Comparison of ENCODE assay signal across 21 cellular contexts in genomic region chr3:45940004-45940780, GRCh38. TPM values are rescaled to one million over a fixed set of nuclear protein-coding genes. Genes with fewer than 3 reads are reported as not detected.
DNase-seq lines count a peak whose midpoint lies in the region; ATAC-seq and TF ChIP-seq lines count a peak whose summit lies in the region.
"Had no signal": no experiment of that assay in that cellular context is flagged by ENCODE, and none has a peak within 500 bp of the region (broad histone marks: within the 10 kb centered on the region; RNA-seq: fewer than 3 reads in every experiment).

No MANE protein-coding gene starts in this region.

- H3K27me3 Mint-ChIP-seq in CD4-positive, CD25-positive, alpha-beta regulatory T cell: no peaks in the 10 kb centered on the region
- H3K27me3 Mint-ChIP-seq in WTC11 (ENCODE audit: low read depth) (no peaks in the 10 kb centered on the region), chondrocyte (ENCODE audit: low read depth) (no peaks in the 10 kb centered on the region)
- H3K27me3 Mint-ChIP-seq: activated naive CD4-positive, alpha-beta T cell treated with anti-CD3 and anti-CD28 coated beads, Interleukin-2, amount 50 U/mL, for 24 hours; stimulated activated memory B cell treated with anti-CD40 and anti-IgM and Interleukin-4, amounts not matched to agents 10 μg/mL and 1 μg/mL and 100 μg/mL, for 72 hours had no signal

- peak overlapping the region; percentile 96 for H2BK120ac ChIP-seq in trophoblast cell (ENCODE audit: insufficient read depth, low read length, poor library complexity)

- H3K4me2 ChIP-seq in DND-41 (ENCODE audit: insufficient read depth, low read length): no peak overlapping the region
- H3K4me2 ChIP-seq in trophoblast cell (ENCODE audit: low read length): no peak overlapping the region

- TF ChIP-seq CTCF in DND-41 (IDR thresholded peaks at IDR 0.05; ENCODE audit: borderline replicate concordance, extremely low read depth, low read length, poor library complexity, severe bottlenecking) (no peak), WTC11 (IDR thresholded peaks at IDR 0.05) (no peak), chondrocyte (IDR thresholded peaks at IDR 0.05) (no peak)

- H3K27me3 ChIP-seq in CD4-positive, CD25-positive, alpha-beta regulatory T cell (ENCODE audit: control insufficient read depth, insufficient read depth, low read length): no peaks in the 10 kb centered on the region
- H3K27me3 ChIP-seq in DND-41 (ENCODE audit: insufficient read depth, low read length, poor library complexity) (no peaks in the 10 kb centered on the region), trophoblast cell (ENCODE audit: insufficient read depth, low read length) (no peaks in the 10 kb centered on the region)
- H3K27me3 ChIP-seq: pancreas, testis had no signal

- no peak overlapping the region for H2AFZ ChIP-seq in DND-41 (ENCODE audit: low read depth, low read length)
- H2AFZ ChIP-seq in trophoblast cell (ENCODE audit: insufficient read depth, low read length, poor library complexity): peak overlapping the region; percentile 47

- H3K27ac ChIP-seq in CD4-positive, CD25-positive, alpha-beta regulatory T cell (ENCODE audit: insufficient read depth, low read length, poor library complexity, severe bottlenecking): no peak overlapping the region
- peak overlapping the region; percentile 73 for H3K27ac ChIP-seq in DND-41 (ENCODE audit: low read length)
- peak overlapping the region; percentile 87 for H3K27ac ChIP-seq in trophoblast cell (ENCODE audit: low read depth, low read length)
- H3K27ac ChIP-seq: pancreas, testis had no signal

- H4K20me1 ChIP-seq in DND-41 (ENCODE audit: insufficient read depth, low read length): 0 out of 2 replicates have a peak, but pooled peaks cover 7% of the 10 kb centered on the region

- H2BK5ac ChIP-seq in trophoblast cell (ENCODE audit: low read depth, low read length, poor library complexity): peak overlapping the region; percentile 38

- H3K23ac ChIP-seq in trophoblast cell (ENCODE audit: low read length): no peak overlapping the region

- H2AK5ac ChIP-seq in trophoblast cell (ENCODE audit: low read length): peak overlapping the region; percentile 81

- H3K27ac Mint-ChIP-seq in CD4-positive, CD25-positive, alpha-beta regulatory T cell: peak overlapping the region in 2 of 3 donors; percentile 11 to 24
- H3K27ac Mint-ChIP-seq in WTC11: peak overlapping the region; percentile 89
- H3K27ac Mint-ChIP-seq in chondrocyte (ENCODE audit: unreplicated experiment): no peak overlapping the region
- H3K27ac Mint-ChIP-seq: activated naive CD4-positive, alpha-beta T cell treated with anti-CD3 and anti-CD28 coated beads, Interleukin-2, amount 50 U/mL, for 24 hours; nephron; stimulated activated memory B cell treated with anti-CD40 and anti-IgM and Interleukin-4, amounts not matched to agents 10 μg/mL and 1 μg/mL and 100 μg/mL, for 72 hours had no signal

- no peak for ATAC-seq in CD4-positive, CD25-positive, alpha-beta regulatory T cell (ENCODE audit: low read depth in 2 of 2)
- ATAC-seq in DND-41 (ENCODE audit: insufficient read depth, low read depth) (no peak), WTC11 (no peak)

- no peak overlapping the region for H3K4me3 Mint-ChIP-seq in CD4-positive, CD25-positive, alpha-beta regulatory T cell
- no peak overlapping the region for H3K4me3 Mint-ChIP-seq in WTC11
- H3K4me3 Mint-ChIP-seq in chondrocyte (ENCODE audit: unreplicated experiment): no peak overlapping the region
- H3K4me3 Mint-ChIP-seq: activated naive CD4-positive, alpha-beta T cell treated with anti-CD3 and anti-CD28 coated beads, Interleukin-2, amount 50 U/mL, for 24 hours; nephron; stimulated activated memory B cell treated with anti-CD40 and anti-IgM and Interleukin-4, amounts not matched to agents 10 μg/mL and 1 μg/mL and 100 μg/mL, for 72 hours had no signal

- peaks cover 35% of the 10 kb centered on the region for H3K36me3 ChIP-seq in CD4-positive, CD25-positive, alpha-beta regulatory T cell (ENCODE audit: control insufficient read depth, insufficient read depth, low read length)
- H3K36me3 ChIP-seq in DND-41 (ENCODE audit: insufficient read depth, low read length) (peaks cover 67% of the 10 kb centered on the region), trophoblast cell (ENCODE audit: control insufficient read depth in 1 of 2, insufficient read depth in 2 of 2, low read length in 2 of 2) (peaks cover 2 to 7% of the 10 kb centered on the region in 2 experiments)

- peak overlapping the region; percentile 61 for H2BK12ac ChIP-seq in trophoblast cell (ENCODE audit: low read length)

- DNase-seq in CD4-positive, CD25-positive, alpha-beta regulatory T cell: no peak
- DNase-seq in DND-41: no peak
- DNase-seq in WTC11 (ENCODE audit: low spot score): no peak
- DNase-seq in trophoblast cell: peak; percentile 92 to 95
- DNase-seq in chondrocyte (ENCODE audit: low spot score): no peak
- DNase-seq in T1000 (lab: John Stamatoyannopoulos, UW): no peak
- DNase-seq in NCI-H1436 treated with DMSO at 0.1 percent for 48 hours (lab: John Stamatoyannopoulos, UW): no peak
- DNase-seq: activated CD4-positive, alpha-beta T cell treated with anti-CD3 and anti-CD28 coated beads, Interleukin-2, amount 50 U/mL, for 4 hours; cortex of kidney; glutamatergic neuron; midbrain; pancreas; Right ventricle myocardium superior; testis had no signal

- peaks cover 31% of the 10 kb centered on the region for H3K79me1 ChIP-seq in trophoblast cell (ENCODE audit: low read length)

- no peak overlapping the region for H4K12ac ChIP-seq in trophoblast cell (ENCODE audit: low read depth, low read length)

- POLR2A ChIA-PET in WTC11 (lab: Charles Lee): no interaction called here

- H3K79me2 ChIP-seq in DND-41 (ENCODE audit: insufficient read depth, low read length) (peaks cover 29% of the 10 kb centered on the region), trophoblast cell (ENCODE audit: control insufficient read depth, insufficient read depth, low read length, poor library complexity) (peaks cover 2% of the 10 kb centered on the region)

- H3K4me1 ChIP-seq in CD4-positive, CD25-positive, alpha-beta regulatory T cell (ENCODE audit: control insufficient read depth, insufficient read depth, low read length, poor library complexity, severe bottlenecking): peaks cover 47% of the 10 kb centered on the region
- peaks cover 63% of the 10 kb centered on the region for H3K4me1 ChIP-seq in DND-41 (ENCODE audit: insufficient read depth, low read length)
- H3K4me1 ChIP-seq in trophoblast cell (ENCODE audit: control insufficient read depth in 1 of 2, insufficient read depth in 2 of 2, low read length in 2 of 2): peaks cover 23 to 30% of the 10 kb centered on the region in 2 experiments
- H3K4me1 ChIP-seq: pancreas, testis had no signal

- no peaks in the 10 kb centered on the region for H3K9me3 ChIP-seq in CD4-positive, CD25-positive, alpha-beta regulatory T cell (ENCODE audit: control insufficient read depth in 2 of 2, low read length in 2 of 2)
- H3K9me3 ChIP-seq in DND-41 (ENCODE audit: insufficient read depth, low read length, severe bottlenecking): no peaks in the 10 kb centered on the region
- H3K9me3 ChIP-seq in trophoblast cell (ENCODE audit: insufficient read depth, low read depth, low read length): peaks cover 3% of the 10 kb centered on the region
- H3K9me3 ChIP-seq: pancreas, testis had no signal

- peak overlapping the region; percentile 94 for H3K14ac ChIP-seq in trophoblast cell (ENCODE audit: low read length)

- no peak overlapping the region for H3K9ac ChIP-seq in DND-41 (ENCODE audit: low read depth, low read length)
- H3K9ac ChIP-seq in trophoblast cell (ENCODE audit: low read length): no peak overlapping the region

- H4K91ac ChIP-seq in trophoblast cell (ENCODE audit: low read depth, low read length): peak overlapping the region; percentile 95

- no CpG with 5 or more reads among the region's 7 CpGs for WGBS in trophoblast cell (ENCODE audit: extremely low coverage, insufficient coverage, insufficient read length)

- CTCF ChIA-PET in WTC11 (lab: Charles Lee): interaction anchor here (1.4 to 4.0 kb wide), 7 partner anchors 11 to 268 kb away, joined by 3 to 30 read pairs (median 18); partner anchors contain the start of genes CCR1 and CCR9

- peak overlapping the region; percentile 78 for H3K4ac ChIP-seq in trophoblast cell (ENCODE audit: low read depth, low read length)

- H3K4me3 ChIP-seq in CD4-positive, CD25-positive, alpha-beta regulatory T cell (ENCODE audit: low read depth, low read length): no peak overlapping the region
- no peak overlapping the region for H3K4me3 ChIP-seq in DND-41 (ENCODE audit: low read depth in 1 of 2, low read length in 2 of 2)
- H3K4me3 ChIP-seq in trophoblast cell (ENCODE audit: low read depth, low read length): no peak overlapping the region
- H3K4me3 ChIP-seq: pancreas, testis had no signal

- no peaks in the 10 kb centered on the region for H3K9me3 Mint-ChIP-seq in CD4-positive, CD25-positive, alpha-beta regulatory T cell
- peaks cover 6% of the 10 kb centered on the region; the same call in 1 of the 2 replicates for H3K9me3 Mint-ChIP-seq in WTC11
- H3K9me3 Mint-ChIP-seq in chondrocyte (ENCODE audit: low read depth): peaks cover 6% of the 10 kb centered on the region
- H3K9me3 Mint-ChIP-seq: activated naive CD4-positive, alpha-beta T cell treated with anti-CD3 and anti-CD28 coated beads, Interleukin-2, amount 50 U/mL, for 24 hours; nephron; stimulated activated memory B cell treated with anti-CD40 and anti-IgM and Interleukin-4, amounts not matched to agents 10 μg/mL and 1 μg/mL and 100 μg/mL, for 72 hours had no signal

- peaks cover 22 to 55% (median 43%) of the 10 kb centered on the region in 4 donors for H3K4me1 Mint-ChIP-seq in CD4-positive, CD25-positive, alpha-beta regulatory T cell
- H3K4me1 Mint-ChIP-seq in WTC11: peaks cover 17% of the 10 kb centered on the region
- H3K4me1 Mint-ChIP-seq in chondrocyte (ENCODE audit: low read depth): peaks cover 7% of the 10 kb centered on the region

- peak overlapping the region; percentile 80 for H4K8ac ChIP-seq in trophoblast cell (ENCODE audit: low read depth, low read length)

- peak overlapping the region; percentile 88 for H3K18ac ChIP-seq in trophoblast cell (ENCODE audit: low read length)

- peaks cover 31% of the 10 kb centered on the region for H3K36me3 Mint-ChIP-seq in CD4-positive, CD25-positive, alpha-beta regulatory T cell
- H3K36me3 Mint-ChIP-seq in WTC11 (peaks cover 31% of the 10 kb centered on the region), chondrocyte (ENCODE audit: low read depth) (peaks cover 9% of the 10 kb centered on the region)

RNA-seq across cellular contexts. Expression of gene CXCR6, which starts 3.1 kb away (rescaled TPM):
- total RNA-seq in CD4-positive, CD25-positive, alpha-beta regulatory T cell: 23.7 TPM
- polyA plus RNA-seq in CD4-positive, CD25-positive, alpha-beta regulatory T cell: 10 to 100 TPM; 23.7 to 40.3 (median 30.0) TPM
- not detected in 3 replicates for total RNA-seq in WTC11 (2021)
- polyA plus RNA-seq in trophoblast cell (2013): 7.7 and 8.8 TPM in 2 replicates
- total RNA-seq in chondrocyte: not detected in 3 replicates
- total RNA-seq: fibroblast of lung, HepG2, OCI-LY7 had no signal
- polyA plus RNA-seq: fibroblast of lung, HepG2 had no signal

RNA-seq across cellular contexts. Expression of gene CCR9, which starts 53.8 kb away (rescaled TPM):
- not detected for total RNA-seq in CD4-positive, CD25-positive, alpha-beta regulatory T cell
- polyA plus RNA-seq in CD4-positive, CD25-positive, alpha-beta regulatory T cell: 10 to 100 TPM in 3 of 4 donors, 1 to 10 TPM in 1; 5.6 to 16.7 (median 11.3) TPM
- total RNA-seq in WTC11 (2021) (not detected in 3 replicates), chondrocyte (not detected in 3 replicates)
- polyA plus RNA-seq in trophoblast cell (2013): not detected in 2 replicates
- total RNA-seq: fibroblast of lung, G401, HepG2, Right ventricle myocardium superior had no signal
- polyA plus RNA-seq: fibroblast of lung, HepG2, pancreas had no signal

RNA-seq across cellular contexts. Expression of gene FYCO1, which starts 55.4 kb away (rescaled TPM):
- 42.5 TPM for total RNA-seq in CD4-positive, CD25-positive, alpha-beta regulatory T cell
- polyA plus RNA-seq in CD4-positive, CD25-positive, alpha-beta regulatory T cell: 1 to 10 TPM; 2.1 to 3.3 (median 2.4) TPM
- 12.1 to 13.9 TPM (median 12.8 TPM) in 3 replicates for total RNA-seq in WTC11 (2021)
- polyA plus RNA-seq in trophoblast cell (2013): 8.1 and 8.2 TPM in 2 replicates
- 28.1 to 32.3 TPM (median 31.6 TPM) in 3 replicates for total RNA-seq in chondrocyte

Comparison
In these comparisons a context has a peak if more than half of its experiments do, and no peak if none do; other contexts are left out.
1. DNase-seq: peak in trophoblast cell (2 of 2); none in CD4-positive, CD25-positive, alpha-beta regulatory T cell (0 of 3), DND-41 (single experiment), WTC11 (single experiment), chondrocyte (single experiment), T1000 (single experiment) and NCI-H1436 treated with DMSO at 0.1 percent for 48 hours (single experiment).
2. RNA of gene CXCR6, which starts 3.1 kb away (total RNA-seq): 23.7 TPM in CD4-positive, CD25-positive, alpha-beta regulatory T cell (single experiment); not detected in WTC11 and not detected in chondrocyte; every median in the first group is over 10 times any median in the second.